ENCODE assay signal across 8 cellular contexts in genomic region chr17:17681187-17681743, GRCh38. TPM values are rescaled to one million over a fixed set of nuclear protein-coding genes. Genes with fewer than 3 reads are reported as not detected.
DNase-seq lines count a peak whose midpoint lies in the region; ATAC-seq and TF ChIP-seq lines count a peak whose summit lies in the region.

RAI1 (plus strand) TSS chr17:17681458; CDS start chr17:17792949, 111,491 bp downstream.

- WGBS in prostate gland = under 1% methylated on average over 48 of the region's 84 CpGs

- H3K4me1 ChIP-seq in HCT116 (ENCODE audit: control insufficient read depth in 1 of 2, insufficient read depth in 2 of 2, low read length in 2 of 2) = peaks cover 40 to 56% of the 10 kb centered on the region in 2 experiments
- H3K4me1 ChIP-seq in right atrium auricular region = peaks cover 0 to 39% of the 10 kb centered on the region in 2 donors
- peaks cover 30% of the 10 kb centered on the region for H3K4me1 ChIP-seq in prostate gland (replicated peaks)
- H3K4me1 ChIP-seq in vagina = peaks cover 37% of the 10 kb centered on the region

- DNase-seq in GM06990 (ENCODE audit: extremely low read depth, insufficient read length) = peak; percentile 83
- no peak for DNase-seq in HCT116 (ENCODE audit: low read depth, low spot score)
- DNase-seq in NCI-H128 (lab: John Stamatoyannopoulos, UW; ENCODE audit: unreplicated experiment) = peak; percentile 48
- peak; percentile 50 to 79 (median 61) for DNase-seq in T-helper 2 cell
- no peak for DNase-seq in right atrium auricular region (ENCODE audit: low spot score)
- peak; percentile 78 for DNase-seq in prostate gland (ENCODE audit: low spot score)
- no peak for DNase-seq in vagina (ENCODE audit: extremely low spot score in 2 of 2)

- H3K36me3 ChIP-seq in GM06990 (ENCODE audit: control insufficient read depth, insufficient read depth, low read length) (no peaks in the 10 kb centered on the region; the same call in 1 of the 2 replicates), HCT116 (ENCODE audit: control insufficient read depth in 1 of 2, insufficient read depth in 2 of 2, low read length in 2 of 2) (no peaks in the 10 kb centered on the region), right atrium auricular region (no peaks in the 10 kb centered on the region), prostate gland (no peaks in the 10 kb centered on the region), vagina (no peaks in the 10 kb centered on the region)

- H3K79me2 ChIP-seq in HCT116 (ENCODE audit: insufficient read depth, low read length) = peaks cover 47% of the 10 kb centered on the region

- peak; percentile 62 for ATAC-seq in HCT116

- peak within 1 kb of the TSS; percentile 87 for H3K4me3 ChIP-seq in GM06990 (replicated peaks; ENCODE audit: low read depth, low read length)
- H3K4me3 ChIP-seq in HCT116 (replicated peaks in 1 of 2; ENCODE audit: low read depth in 1 of 2, low read length in 2 of 2) = peak within 1 kb of the TSS; percentile 75 to 86
- H3K4me3 ChIP-seq in right atrium auricular region = peak within 1 kb of the TSS; percentile 68 to 87
- H3K4me3 ChIP-seq in prostate gland = peak within 1 kb of the TSS; percentile 77 to 82
- H3K4me3 ChIP-seq in vagina = peak within 1 kb of the TSS; percentile 72 to 99

- TF ChIP-seq CTCF in GM06990 (IDR thresholded peaks at IDR 0.05; ENCODE audit: insufficient read depth, low read length, poor library complexity, severe bottlenecking) (peak; percentile 28), HCT116 (IDR thresholded peaks at IDR 0.05 in 2 of 3, conservative IDR thresholded peaks at IDR 0.05 in 1 of 3; ENCODE audit: borderline replicate concordance in 1 of 3, insufficient read depth in 1 of 3, low read depth in 2 of 3, low read length in 2 of 3) (peak in 2 of 3 experiments; percentile 50 to 51; a peak in 4 of 6 replicates), right atrium auricular region (IDR thresholded peaks at IDR 0.05) (peak; percentile 74 to 95), prostate gland (IDR thresholded peaks at IDR 0.05) (peak; percentile 72 to 99 (median 92)), vagina (IDR thresholded peaks at IDR 0.05) (peak in 2 of 3 experiments; percentile 44 to 74)

- no peaks in the 10 kb centered on the region for H3K9me2 ChIP-seq in HCT116 (ENCODE audit: insufficient read depth)

- peak; percentile 64 for TF ChIP-seq RAD21 in HCT116 (IDR thresholded peaks at IDR 0.05; ENCODE audit: low read depth)

- intact Hi-C loops in HCT116 (cut with micrococcal nuclease) = loop anchor here (2.0 to 10.0 kb wide), 4 partner anchors 104 to 354 kb away; partner anchors contain the start of genes ATPAF2, GID4 and SREBF1
- intact Hi-C loops in prostate gland (cut with DNase I) = loop anchor here (1.0 to 5.0 kb wide), 3 partner anchors 179 to 356 kb away; partner anchors contain the start of genes ATPAF2 and GID4
- intact Hi-C loops in vagina (cut with DNase I) = loop anchor here (5.0 kb wide), 3 partner anchors 176 to 356 kb away; partner anchors contain the start of genes ATPAF2 and GID4

- RAD21 ChIA-PET in HCT116 (lab: Charles Lee; ENCODE audit: low non-redundant PET in 1 of 2, low total read pairs in 2 of 2, uncharacterized antibody in 2 of 2, unreplicated experiment in 2 of 2) = interaction anchor here (0.5 to 0.7 kb wide), 2 partner anchors 14 to 239 kb away, joined by 4 to 5 read pairs; no protein-coding TSS in a partner anchor

- H3K9me3 ChIP-seq in HCT116 (ENCODE audit: control insufficient read depth in 1 of 2, insufficient read depth in 1 of 2, low read depth in 1 of 2, low read length in 2 of 2) = no peaks in the 10 kb centered on the region
- H3K9me3 ChIP-seq in right atrium auricular region = no peaks in the 10 kb centered on the region
- no peaks in the 10 kb centered on the region for H3K9me3 ChIP-seq in prostate gland
- H3K9me3 ChIP-seq in vagina = no peaks in the 10 kb centered on the region

- no TSS peak for BruUV-seq in HCT116 (replicated peaks; lab: Mats Ljungman, UMichigan)

- peaks cover 6% of the 10 kb centered on the region; the same call in 1 of the 2 replicates for H4K20me1 ChIP-seq in HCT116 (ENCODE audit: insufficient read depth)

- peak within 1 kb of the TSS; percentile 52 for H2AFZ ChIP-seq in HCT116 (ENCODE audit: low read depth, low read length, poor library complexity, severe bottlenecking)

- H3K27me3 ChIP-seq in GM06990 (replicated peaks; ENCODE audit: control insufficient read depth, insufficient read depth, low read length) = no peaks in the 10 kb centered on the region
- no peaks in the 10 kb centered on the region for H3K27me3 ChIP-seq in HCT116 (ENCODE audit: insufficient read depth, low read length)
- H3K27me3 ChIP-seq in right atrium auricular region = no peaks in the 10 kb centered on the region
- no peaks in the 10 kb centered on the region for H3K27me3 ChIP-seq in prostate gland (replicated peaks; ENCODE audit: insufficient read depth)
- H3K27me3 ChIP-seq in vagina = no peaks in the 10 kb centered on the region

- POLR2A ChIA-PET in HCT116 (lab: Charles Lee) = interaction anchor here (1.0 to 1.4 kb wide), 2 partner anchors 12 to 157 kb away, joined by 3 to 4 read pairs; no protein-coding TSS in a partner anchor

- H3K27ac ChIP-seq in HCT116 (ENCODE audit: low read depth, low read length) (peak within 1 kb of the TSS; percentile 97), angular gyrus (ENCODE audit: low read depth, low read length) (peak within 1 kb of the TSS; percentile 78), right atrium auricular region (peak within 1 kb of the TSS; percentile 91 to 97), prostate gland (peak within 1 kb of the TSS; percentile 94 to 99), vagina (peak within 1 kb of the TSS; percentile 95)

- peak within 1 kb of the TSS; percentile 85 for H3K4me2 ChIP-seq in HCT116 (ENCODE audit: low read length)

- CTCF ChIA-PET in HCT116 (lab: Charles Lee) = interaction anchor here (1.0 to 1.8 kb wide), 3 partner anchors 19 to 352 kb away, joined by 3 to 5 read pairs (median 3); no protein-coding TSS in a partner anchor

- peak within 1 kb of the TSS; percentile 94 for H3K9ac ChIP-seq in HCT116 (ENCODE audit: low read length)

- TF ChIP-seq POLR2A in HCT116 (IDR thresholded peaks at IDR 0.05; ENCODE audit: borderline replicate concordance, extremely low read depth, insufficient read depth, insufficient read length) = no peak
- TF ChIP-seq POLR2A in prostate gland (IDR thresholded peaks at IDR 0.05) = peak; percentile 46
- peak in 1 of 2 donors; percentile 48 for TF ChIP-seq POLR2A in vagina (IDR thresholded peaks at IDR 0.05)

TF ChIP-seq in HCT116, 20 proteins besides CTCF, POLR2A, EP300 and RAD21:
- no peak; the same call in 1 of the 2 replicates for TF ChIP-seq POLR2AphosphoS5 (IDR thresholded peaks at IDR 0.05; ENCODE audit: low read depth, low read length)
- TF ChIP-seq ELF1 (IDR thresholded peaks at IDR 0.05; ENCODE audit: borderline replicate concordance, low read depth) = no peak
- no peak for TF ChIP-seq ZBTB33 (IDR thresholded peaks at IDR 0.05; ENCODE audit: extremely low read depth, insufficient replicate concordance, low read length)
- peak; percentile 97 for TF ChIP-seq ZFX (IDR thresholded peaks at IDR 0.05)
- no peak for TF ChIP-seq EZH2 (IDR thresholded peaks at IDR 0.05)
- no peak for TF ChIP-seq JUND (IDR thresholded peaks at IDR 0.05)
- TF ChIP-seq SRF (IDR thresholded peaks at IDR 0.05; ENCODE audit: low read depth) = no peak

RNA-seq across cellular contexts. Expression of gene RAI1, which starts in this region (rescaled TPM):
- total RNA-seq in HCT116 (2021; ENCODE audit: unreplicated experiment) = 38.5 TPM
- 21.0 and 25.2 TPM in 2 replicates for polyA plus RNA-seq in HCT116 (2012)
- total RNA-seq in right atrium auricular region = 10 to 100 TPM; 23.8 to 24.9 TPM
- 10 to 100 TPM; 69.2 to 71.0 TPM for total RNA-seq in prostate gland
- total RNA-seq in vagina = 29.2 TPM

Comparison
In these comparisons a context has a peak if more than half of its experiments do, and no peak if none do; other contexts are left out.
1. DNase-seq: peak in GM06990 (single experiment), NCI-H128 (single experiment), T-helper 2 cell (5 of 5) and prostate gland (single experiment); none in HCT116 (single experiment), right atrium auricular region (single experiment) and vagina (0 of 2).
2. CTCF ChIP-seq: peak in every context shown above with its lines; median percentile 92 in prostate gland; 84 in right atrium auricular region; 59 in vagina; 50 in HCT116; 28 in GM06990.
3. Peak in every context shown above with its lines, with median percentiles within 50 percentile points of each other: H3K4me3 ChIP-seq and H3K27ac ChIP-seq.